Comparison of ENCODE assay signal across 18 cellular contexts in the genomic region with DNA sequence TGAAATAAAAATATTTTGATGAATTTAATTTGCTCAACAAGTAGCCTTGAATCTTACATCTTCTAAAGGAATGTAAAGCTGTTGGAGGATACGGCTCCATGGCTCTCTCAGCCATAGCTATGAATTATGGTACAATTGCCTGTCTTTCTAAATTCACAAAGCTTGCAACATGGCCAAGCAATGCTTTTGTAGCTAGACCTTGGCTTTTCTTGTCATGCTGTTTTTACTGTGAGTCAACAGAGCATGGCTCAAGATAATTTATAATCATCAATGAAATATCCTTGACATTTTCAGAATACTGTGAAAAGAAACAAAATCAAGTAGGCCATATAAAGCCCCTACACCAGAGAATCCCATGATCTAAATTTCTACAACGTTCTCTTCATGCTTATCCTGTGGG.
DNase-seq lines count a peak whose midpoint lies in the region; ATAC-seq and TF ChIP-seq lines count a peak whose summit lies in the region.
"Had no signal": no experiment of that assay in that cellular context is flagged by ENCODE, and none has a peak within 500 bp of the region (broad histone marks: within the 10 kb centered on the region; RNA-seq: fewer than 3 reads in every experiment).

No MANE protein-coding gene starts in this region.

- CTCF ChIA-PET in HEK293T (lab: Yijun Ruan, JAX): interaction anchor here (0.6 kb wide), 1 partner anchor 590 kb away, joined by 3 read pairs; no protein-coding TSS in a partner anchor

- DNase-seq in HEK293T (ENCODE audit: extremely low spot score) (peak; percentile 18), NCI-H69 (lab: John Stamatoyannopoulos, UW) (peak; percentile 82), astrocyte of the spinal cord (ENCODE audit: low read depth, low spot score) (peak; percentile 5), left kidney (ENCODE audit: low read depth, low spot score) (peak; percentile 79), upper lobe of right lung (no peak), SJCRH30 (no peak), putamen (ENCODE audit: low spot score) (no peak)
- DNase-seq: ACHN; Caco-2; CD4-positive, alpha-beta T cell; DMS 273 treated with DMSO at 0.1 percent for 48 hours; NCI-H2171; NCI-H446; OCI-M1 had no signal

- ATAC-seq in upper lobe of right lung: no peak
- ATAC-seq: HCT116, Right ventricle myocardium inferior had no signal

- H3K4me3 ChIP-seq in astrocyte of the spinal cord (ENCODE audit: low read depth, low read length) (no peak overlapping the region), upper lobe of right lung (no peak overlapping the region), SJCRH30 (no peak overlapping the region)
- H3K4me3 ChIP-seq: BLaER1 had no signal

- H3K27ac ChIP-seq in upper lobe of right lung (no peak overlapping the region), SJCRH30 (no peak overlapping the region)
- H3K27ac ChIP-seq: BLaER1, KMS-11 had no signal

- POLR2A ChIA-PET in HEK293T (lab: Yijun Ruan, JAX): no interaction called here

- H3K27me3 ChIP-seq in upper lobe of right lung: no peaks in the 10 kb centered on the region
- no peaks in the 10 kb centered on the region for H3K27me3 ChIP-seq in SJCRH30
- H3K27me3 ChIP-seq: BLaER1 had no signal

- H3K36me3 ChIP-seq in upper lobe of right lung: no peaks in the 10 kb centered on the region
- no peaks in the 10 kb centered on the region for H3K36me3 ChIP-seq in SJCRH30
- H3K36me3 ChIP-seq: BLaER1 had no signal

- no peaks in the 10 kb centered on the region for H3K9me3 ChIP-seq in upper lobe of right lung
- H3K9me3 ChIP-seq in SJCRH30 (replicated peaks): no peaks in the 10 kb centered on the region
- H3K9me3 ChIP-seq: BLaER1, Caco-2 had no signal

- H3K4me1 ChIP-seq in upper lobe of right lung (no peaks in the 10 kb centered on the region), SJCRH30 (no peaks in the 10 kb centered on the region)
- H3K4me1 ChIP-seq: BLaER1, Caco-2 had no signal

- intact Hi-C loops in upper lobe of right lung (cut with DNase I): no loop called here

- in situ Hi-C loops in astrocyte of the spinal cord (cut with HindIII; ENCODE audit: low sequenced_read_pairs): no loop called here

- no peak for TF ChIP-seq CTCF in astrocyte of the spinal cord (IDR thresholded peaks at IDR 0.05; ENCODE audit: low read depth, low read length)
- no peak for TF ChIP-seq CTCF in upper lobe of right lung (IDR thresholded peaks at IDR 0.05)

TF ChIP-seq in HEK293T, 16 proteins besides CTCF, POLR2A, EP300 and RAD21:
- TF ChIP-seq ARNT (IDR thresholded peaks at IDR 0.05): peak; percentile 60; the same call in 1 of the 2 replicates
- TF ChIP-seq CTBP1 (IDR thresholded peaks at IDR 0.05; ENCODE audit: borderline replicate concordance): peak; percentile 89
- TF ChIP-seq LEF1 (IDR thresholded peaks at IDR 0.05; ENCODE audit: borderline replicate concordance): peak; percentile 75; the same call in 1 of the 2 replicates
- no peak for TF ChIP-seq NFRKB (IDR thresholded peaks at IDR 0.05)
- TF ChIP-seq, protein P1, sequence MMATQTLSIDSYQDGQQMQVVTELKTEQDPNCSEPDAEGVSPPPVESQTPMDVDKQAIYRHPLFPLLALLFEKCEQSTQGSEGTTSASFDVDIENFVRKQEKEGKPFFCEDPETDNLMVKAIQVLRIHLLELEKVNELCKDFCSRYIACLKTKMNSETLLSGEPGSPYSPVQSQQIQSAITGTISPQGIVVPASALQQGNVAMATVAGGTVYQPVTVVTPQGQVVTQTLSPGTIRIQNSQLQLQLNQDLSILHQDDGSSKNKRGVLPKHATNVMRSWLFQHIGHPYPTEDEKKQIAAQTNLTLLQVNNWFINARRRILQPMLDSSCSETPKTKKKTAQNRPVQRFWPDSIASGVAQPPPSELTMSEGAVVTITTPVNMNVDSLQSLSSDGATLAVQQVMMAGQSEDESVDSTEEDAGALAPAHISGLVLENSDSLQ (IDR thresholded peaks at IDR 0.05): peak; percentile 97
- peak; percentile 89 for TF ChIP-seq FOXA1 (IDR thresholded peaks at IDR 0.05)
- TF ChIP-seq FOXM1 (IDR thresholded peaks at IDR 0.05; ENCODE audit: borderline replicate concordance): no peak

Comparison
In these comparisons a context has a peak if more than half of its experiments do, and no peak if none do; other contexts are left out.
1. DNase-seq: peak in HEK293T (single experiment), NCI-H69 (single experiment), astrocyte of the spinal cord (single experiment) and left kidney (single experiment); none in upper lobe of right lung (single experiment), SJCRH30 (0 of 2) and putamen (single experiment).